In the genomic region with DNA sequence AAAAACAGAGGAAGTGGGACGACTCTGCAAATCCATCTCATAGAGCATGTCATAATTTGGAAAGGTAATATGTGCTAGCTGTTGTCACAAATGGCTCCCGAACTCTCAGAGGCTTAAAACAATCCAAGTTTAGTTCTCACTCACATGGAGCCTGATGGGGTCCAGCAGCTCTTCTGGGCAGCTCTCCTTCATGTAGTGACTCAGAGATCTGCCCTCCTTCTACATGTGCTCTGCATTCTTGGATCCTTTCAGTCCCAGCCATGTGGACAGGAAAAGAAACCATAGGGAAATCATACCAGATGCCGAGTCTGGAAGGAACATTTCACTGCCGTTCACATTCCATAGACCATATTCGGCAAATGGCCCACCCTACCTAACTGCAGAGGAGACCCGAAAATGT, we compare ENCODE assay signal across 32 cellular contexts.
DNase-seq lines count a peak whose midpoint lies in the region; ATAC-seq, FAIRE-seq and TF ChIP-seq lines count a peak whose summit lies in the region.
"Had no signal": no experiment of that assay in that cellular context is flagged by ENCODE, and none has a peak within 500 bp of the region (broad histone marks: within the 10 kb centered on the region; RNA-seq: fewer than 3 reads in every experiment).

No MANE protein-coding gene starts in this region.

- no peak for FAIRE-seq in astrocyte (lab: Jason Lieb, UNC)
- FAIRE-seq: colon, GM12878 had no signal

- DNase-seq in AG04449 (ENCODE audit: low read depth, low spot score) (peak; percentile 28), GM03348 (ENCODE audit: low spot score) (peak; percentile 64), astrocyte (ENCODE audit: low read depth) (peak; percentile 18), fibroblast of villous mesenchyme (ENCODE audit: low read depth) (peak; percentile 24), NCI-H524 (lab: John Stamatoyannopoulos, UW) (no peak), DMS79 (lab: John Stamatoyannopoulos, UW) (no peak)
- DNase-seq in central memory CD4-positive, alpha-beta T cell = no peak
- DNase-seq: activated CD4-positive, alpha-beta T cell treated with anti-CD3 and anti-CD28 coated beads for 4 hours; activated naive CD4-positive, alpha-beta T cell; activated T-cell treated with anti-CD3 and anti-CD28 coated beads, Interleukin-2, amount 50 U/mL, for 4 hours; brain microvascular endothelial cell; COR-L47; DMS79 treated with DMSO at 0.1 percent for 48 hours; effector CD8-positive, alpha-beta T cell; Karpas-422; kidney glomerular epithelial cell; mucosa of descending colon; MV-4-11; NCI-H146; NCI-H2107; SK-N-SH; stimulated activated CD4-positive, alpha-beta T cell treated with anti-CD3 and anti-CD28 coated beads, Interleukin-2, amount 100 ng/mL, for 24 hours; trophoblast cell had no signal

- H3K27ac Mint-ChIP-seq in astrocyte (ENCODE audit: unreplicated experiment) = no peak overlapping the region
- H3K27ac Mint-ChIP-seq: nephron had no signal

- no peaks in the 10 kb centered on the region for H3K36me3 ChIP-seq in astrocyte (ENCODE audit: insufficient read depth, low read length)
- H3K36me3 ChIP-seq: brain microvascular endothelial cell, HAP-1 had no signal

- CTCF ChIA-PET in AG04449 (lab: Yijun Ruan, JAX) = interaction anchor here (1.3 kb wide), 1 partner anchor 245 kb away, joined by 5 read pairs; no protein-coding TSS in a partner anchor

- POLR2A ChIA-PET in AG04449 (lab: Yijun Ruan, JAX) = no interaction called here

- H3K4me3 ChIP-seq in AG04449 (ENCODE audit: low read depth, low read length) (no peak overlapping the region), astrocyte (ENCODE audit: insufficient read depth, low read depth, low read length) (no peak overlapping the region), fibroblast of villous mesenchyme (ENCODE audit: low read depth, low read length) (no peak overlapping the region)
- H3K4me3 ChIP-seq: BLaER1 treated with 17β-estradiol and CSF1 and Interleukin-3, amounts not matched to agents 10 nM and 100 nM; GM12878; HAP-1; mucosa of descending colon had no signal

- H3K4me3 Mint-ChIP-seq in astrocyte (ENCODE audit: unreplicated experiment) = no peak overlapping the region
- H3K4me3 Mint-ChIP-seq: activated T-cell treated with anti-CD3 and anti-CD28 coated beads, Interleukin-2, amount 50 U/mL, for 4 hours; nephron had no signal

- H3K4me1 Mint-ChIP-seq in astrocyte (ENCODE audit: low read depth, unreplicated experiment) = peaks cover 3% of the 10 kb centered on the region

- H2AFZ ChIP-seq in astrocyte (ENCODE audit: low read depth, low read length) = no peak overlapping the region

- no peak for ATAC-seq in HG03520 (IDR thresholded peaks at IDR 0.05; ENCODE audit: unreplicated experiment)
- ATAC-seq: activated T-cell treated with anti-CD3 and anti-CD28 coated beads, Interleukin-2, amount 50 U/mL, for 4 hours; GM12878; mucosa of descending colon had no signal

- H3K27ac ChIP-seq in astrocyte (ENCODE audit: low read depth, low read length) = no peak overlapping the region
- H3K27ac ChIP-seq: BLaER1 treated with 17β-estradiol and CSF1 and Interleukin-3, amounts not matched to agents 10 nM and 100 nM; brain microvascular endothelial cell; HL-60; RWPE1; VCaP had no signal

- H4K20me1 ChIP-seq in astrocyte (ENCODE audit: insufficient read depth, low read length) = no peaks in the 10 kb centered on the region
- H4K20me1 ChIP-seq: BLaER1 treated with 17β-estradiol and CSF1 and Interleukin-3, amounts not matched to agents 10 nM and 100 nM had no signal

- peaks cover 3% of the 10 kb centered on the region for H3K27me3 ChIP-seq in astrocyte (ENCODE audit: insufficient read depth, low read length)
- H3K27me3 ChIP-seq: BLaER1 treated with 17β-estradiol and CSF1 and Interleukin-3, amounts not matched to agents 10 nM and 100 nM; brain microvascular endothelial cell had no signal

- H3K36me3 Mint-ChIP-seq in astrocyte (ENCODE audit: low read depth, unreplicated experiment) = no peaks in the 10 kb centered on the region

- H3K9ac ChIP-seq in astrocyte (ENCODE audit: low read length) = no peak overlapping the region
- H3K9ac ChIP-seq: BLaER1 treated with 17β-estradiol and CSF1 and Interleukin-3, amounts not matched to agents 10 nM and 100 nM; SK-N-SH had no signal

- no peaks in the 10 kb centered on the region for H3K79me2 ChIP-seq in astrocyte (ENCODE audit: insufficient read depth, low read length)

- TF ChIP-seq CTCF in AG04449 (IDR thresholded peaks at IDR 0.05; ENCODE audit: insufficient read depth, low read length, missing control alignments) (no peak), astrocyte (IDR thresholded peaks at IDR 0.05; ENCODE audit: insufficient read depth, low read depth, low read length) (no peak), fibroblast of villous mesenchyme (IDR thresholded peaks at IDR 0.05; ENCODE audit: insufficient read depth, low read depth, low read length) (no peak)

- H3K9me3 ChIP-seq in astrocyte (ENCODE audit: insufficient read depth, low read depth, low read length) = no peaks in the 10 kb centered on the region
- H3K9me3 ChIP-seq: HAP-1, mucosa of descending colon, SK-N-SH had no signal

- H3K4me2 ChIP-seq in astrocyte (ENCODE audit: low read length) = no peak overlapping the region
- H3K4me2 ChIP-seq: BLaER1 treated with 17β-estradiol and CSF1 and Interleukin-3, amounts not matched to agents 10 nM and 100 nM; SK-N-SH had no signal

- peaks cover 2% of the 10 kb centered on the region for H3K4me1 ChIP-seq in astrocyte (ENCODE audit: insufficient read depth, low read length)
- H3K4me1 ChIP-seq: HAP-1 had no signal

- H3K27me3 Mint-ChIP-seq in astrocyte (ENCODE audit: low read depth, unreplicated experiment) = peaks cover 11% of the 10 kb centered on the region

- peaks cover 3% of the 10 kb centered on the region for H3K9me3 Mint-ChIP-seq in astrocyte (ENCODE audit: unreplicated experiment)

Comparison
In these comparisons a context has a peak if more than half of its experiments do, and no peak if none do; other contexts are left out.
1. DNase-seq: peak in AG04449 (single experiment), GM03348 (single experiment), astrocyte (single experiment) and fibroblast of villous mesenchyme (single experiment); none in NCI-H524 (0 of 2), DMS79 (single experiment) and central memory CD4-positive, alpha-beta T cell (single experiment).